ENCODE assay signal across 19 cellular contexts in the genomic region with DNA sequence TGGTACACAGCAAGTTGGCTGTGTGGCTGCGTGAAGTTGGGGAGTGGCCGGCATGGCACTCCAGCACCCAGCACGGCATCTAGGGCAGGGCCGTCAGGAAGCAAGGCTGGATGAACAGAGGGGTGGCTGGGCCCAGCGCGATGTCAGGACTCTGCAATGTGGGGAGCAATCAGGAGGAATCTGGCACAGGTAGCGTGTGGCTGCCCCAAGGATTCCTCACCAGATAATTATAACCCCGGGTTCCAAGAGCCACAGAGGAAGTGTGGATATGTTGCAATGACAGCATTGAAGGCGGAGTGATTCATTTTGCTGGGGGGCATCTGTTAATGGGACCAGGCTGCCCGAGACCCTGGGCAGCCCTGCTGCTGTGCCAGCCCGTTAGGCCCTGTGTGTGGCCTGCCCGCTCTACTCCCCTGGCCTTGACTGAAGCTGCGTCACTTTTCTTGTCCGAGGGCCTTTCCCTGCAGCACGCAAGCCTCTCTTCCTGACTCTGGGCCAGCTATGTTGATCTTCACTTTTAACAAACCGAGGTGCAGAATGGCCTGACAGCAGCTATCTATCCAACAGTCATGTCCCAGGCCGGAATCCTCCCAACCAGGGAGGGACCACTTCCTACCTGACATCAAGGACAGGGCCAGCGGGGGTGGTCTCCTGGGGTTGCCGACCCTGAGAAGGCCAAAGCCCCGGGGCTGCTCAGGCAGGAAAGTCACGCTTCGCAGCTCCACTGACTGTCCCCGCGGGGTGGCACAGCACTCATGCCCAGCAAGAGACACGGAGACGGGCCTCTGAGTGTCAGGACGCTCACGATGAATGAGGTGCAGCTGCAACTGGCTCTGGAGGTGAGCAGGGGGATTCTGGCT.
DNase-seq lines count a peak whose midpoint lies in the region; ATAC-seq and TF ChIP-seq lines count a peak whose summit lies in the region.
"Had no signal": no experiment of that assay in that cellular context is flagged by ENCODE, and none has a peak within 500 bp of the region (broad histone marks: within the 10 kb centered on the region; RNA-seq: fewer than 3 reads in every experiment).

No MANE protein-coding gene starts in this region.

- no peaks in the 10 kb centered on the region for H3K36me3 ChIP-seq in BLaER1
- H3K36me3 ChIP-seq in MG63, result peaks cover 44% of the 10 kb centered on the region
- no peaks in the 10 kb centered on the region for H3K36me3 ChIP-seq in adipocyte (ENCODE audit: control insufficient read depth, insufficient read depth, low read length, severe bottlenecking)
- H3K36me3 ChIP-seq: gastroesophageal sphincter, WERI-Rb-1 had no signal

- H3K4me3 Mint-ChIP-seq in nephron, result peak overlapping the region in 2 of 3 experiments; percentile 2 to 20
- H3K4me3 Mint-ChIP-seq: activated T-helper 17 cell treated with anti-CD3 and anti-CD28 coated beads, Interleukin-2, amount 50 U/mL, for 72 hours had no signal

- H4K20me1 ChIP-seq in BLaER1, result no peaks in the 10 kb centered on the region

- DNase-seq in MG63, result peak; percentile 100
- peak; percentile 1 for DNase-seq in adipocyte (ENCODE audit: low read depth)
- DNase-seq in putamen (ENCODE audit: low spot score), result no peak
- no peak for DNase-seq in DMS79 (lab: John Stamatoyannopoulos, UW)
- DNase-seq in hypothalamus (lab: John Stamatoyannopoulos, UW), result no peak
- DNase-seq: amniotic stem cell; GF-D8; Karpas-422; left ventricle myocardium superior; NCI-H1930; NCI-H510A treated with DMSO at 0.1 percent for 48 hours; stimulated activated CD4-positive, alpha-beta T cell treated with anti-CD3 and anti-CD28 coated beads, Interleukin-2, amount 100 ng/mL, for 48 hours; substantia nigra; WERI-Rb-1 had no signal

- no peak for ATAC-seq in GM19351 (IDR thresholded peaks at IDR 0.05; ENCODE audit: unreplicated experiment)
- ATAC-seq: activated T-helper 17 cell treated with anti-CD3 and anti-CD28 coated beads, Interleukin-2, amount 50 U/mL, for 72 hours; gastroesophageal sphincter; left ventricle myocardium superior had no signal

- peak overlapping the region; percentile 71 to 99 (median 96) for H3K27ac Mint-ChIP-seq in nephron
- H3K27ac Mint-ChIP-seq: activated T-helper 17 cell treated with anti-CD3 and anti-CD28 coated beads, Interleukin-2, amount 50 U/mL, for 72 hours had no signal

- TF ChIP-seq CTCF in nephron (IDR thresholded peaks at IDR 0.05; ENCODE audit: unreplicated experiment in 3 of 3), result no peak

- H3K9me3 ChIP-seq in BLaER1, result no peaks in the 10 kb centered on the region
- no peaks in the 10 kb centered on the region for H3K9me3 ChIP-seq in MG63
- H3K9me3 ChIP-seq in adipocyte (ENCODE audit: control insufficient read depth, low read length), result no peaks in the 10 kb centered on the region
- H3K9me3 ChIP-seq: gastroesophageal sphincter had no signal

- no peaks in the 10 kb centered on the region for H3K9me3 Mint-ChIP-seq in nephron
- H3K9me3 Mint-ChIP-seq: activated T-helper 17 cell treated with anti-CD3 and anti-CD28 coated beads, Interleukin-2, amount 50 U/mL, for 72 hours had no signal

- H3K4me2 ChIP-seq in BLaER1, result peak overlapping the region; percentile 79

- peaks cover 3% of the 10 kb centered on the region; the same call in 1 of the 2 replicates for H3K27me3 ChIP-seq in BLaER1
- H3K27me3 ChIP-seq in MG63, result no peaks in the 10 kb centered on the region
- peaks cover 37% of the 10 kb centered on the region for H3K27me3 ChIP-seq in adipocyte (replicated peaks; ENCODE audit: control insufficient read depth, insufficient read depth, low read length)

- H3K36me3 Mint-ChIP-seq in nephron (ENCODE audit: low read depth), result no peaks in the 10 kb centered on the region

- peaks cover 62% of the 10 kb centered on the region for H3K4me1 Mint-ChIP-seq in nephron
- H3K4me1 Mint-ChIP-seq: activated T-helper 17 cell treated with anti-CD3 and anti-CD28 coated beads, Interleukin-2, amount 50 U/mL, for 72 hours had no signal

- H3K4me1 ChIP-seq in BLaER1, result peaks cover 32% of the 10 kb centered on the region
- no peaks in the 10 kb centered on the region for H3K4me1 ChIP-seq in adipocyte (ENCODE audit: control insufficient read depth, insufficient read depth, low read length)
- H3K4me1 ChIP-seq: gastroesophageal sphincter had no signal

- peaks cover 8% of the 10 kb centered on the region for H3K27me3 Mint-ChIP-seq in nephron (ENCODE audit: low read depth)

- H3K4me3 ChIP-seq in BLaER1, result no peak overlapping the region
- peak overlapping the region; percentile 17 for H3K4me3 ChIP-seq in MG63
- no peak overlapping the region for H3K4me3 ChIP-seq in adipocyte (ENCODE audit: low read length)
- H3K4me3 ChIP-seq: gastroesophageal sphincter had no signal

- H3K9ac ChIP-seq in BLaER1 (peak overlapping the region; percentile 48; the same call in 1 of the 2 replicates), adipocyte (ENCODE audit: low read length) (no peak overlapping the region)

- H3K27ac ChIP-seq in BLaER1, result peak overlapping the region; percentile 37; the same call in 1 of the 2 replicates
- H3K27ac ChIP-seq: gastroesophageal sphincter, WERI-Rb-1 had no signal

Comparison
In these comparisons a context has a peak if more than half of its experiments do, and no peak if none do; other contexts are left out.
1. DNase-seq: peak in MG63 (single experiment) and adipocyte (single experiment); none in putamen (single experiment), DMS79 (single experiment) and hypothalamus (0 of 51).